In the genomic region with DNA sequence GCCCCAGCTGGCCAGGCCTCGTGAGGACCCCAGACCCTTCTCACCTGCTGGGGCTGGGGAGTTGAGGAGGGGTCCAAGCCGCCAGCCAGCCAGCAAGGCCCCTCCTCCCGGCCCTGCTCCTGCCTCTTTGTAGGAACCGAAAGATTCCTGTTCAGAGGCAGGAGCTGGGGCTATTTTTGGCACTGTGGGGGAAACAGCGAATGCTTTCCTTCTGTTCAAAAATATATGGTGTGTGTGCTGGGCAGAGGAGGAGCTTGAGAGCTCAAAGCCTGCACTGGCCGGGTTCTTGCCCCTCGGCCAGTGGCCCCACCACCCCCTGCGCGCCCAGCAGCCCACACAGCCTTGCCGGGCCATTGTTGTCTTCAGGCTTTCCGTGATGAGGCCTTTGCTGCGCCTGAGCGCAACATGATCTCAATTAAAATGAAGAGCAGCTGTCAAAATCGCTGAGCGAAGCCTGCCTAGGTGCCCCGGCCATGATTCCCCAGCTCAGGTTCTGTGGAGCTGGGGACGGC, we compare ENCODE assay signal across 11 cellular contexts. TPM values are rescaled to one million over a fixed set of nuclear protein-coding genes. Genes with fewer than 3 reads are reported as not detected.
A peak's percentile ranks its signal among the peaks of the same experiment; 100 is the strongest.
DNase-seq lines count a peak whose midpoint lies in the region; ATAC-seq, FAIRE-seq and TF ChIP-seq lines count a peak whose summit lies in the region.
"Had no signal": no experiment of that assay in that cellular context is flagged by ENCODE, and none has a peak within 500 bp of the region (broad histone marks: within the 10 kb centered on the region; RNA-seq: fewer than 3 reads in every experiment).

No MANE protein-coding gene starts in this region.

- H2BK15ac ChIP-seq in IMR-90 (ENCODE audit: low read depth, low read length) = peak overlapping the region; percentile 38; the same call in 1 of the 3 replicates

- H3K18ac ChIP-seq in IMR-90 (ENCODE audit: low read depth, low read length) = peak overlapping the region; percentile 38

- peak overlapping the region; percentile 71; the same call in 1 of the 2 replicates for H4K91ac ChIP-seq in IMR-90 (ENCODE audit: insufficient read depth, low read depth, low read length)

- CTCF ChIA-PET in IMR-90 (lab: Yijun Ruan, JAX) (no interaction called here), K562 (lab: Yijun Ruan, JAX; ENCODE audit: low intra/inter-chr PET ratio) (no interaction called here)

- BruUV-seq in IMR-90 (replicated peaks; lab: Mats Ljungman, UMichigan) (no TSS peak), K562 (replicated peaks; lab: Mats Ljungman, UMichigan) (no TSS peak)

- H3K4me3 Mint-ChIP-seq in activated T-cell treated with anti-CD3 and anti-CD28 coated beads, Interleukin-2, amount 50 U/mL, for 24 hours = no peak overlapping the region
- no peak overlapping the region for H3K4me3 Mint-ChIP-seq in activated T-cell treated with anti-CD3 and anti-CD28 coated beads, Interleukin-2, amount 50 U/mL, for 4 hours

- H3K27ac Mint-ChIP-seq in activated T-cell treated with anti-CD3 and anti-CD28 coated beads, Interleukin-2, amount 50 U/mL, for 24 hours = no peak overlapping the region

- DNase-seq in IMR-90 = peak; percentile 53
- no peak for DNase-seq in K562 (ENCODE audit: extremely low read depth in 1 of 4, low spot score in 3 of 4)
- no peak for DNase-seq in kidney
- peak in 1 of 49 donors; percentile 67 for DNase-seq in substantia nigra (lab: John Stamatoyannopoulos, UW)
- no peak for DNase-seq in activated CD8-positive, alpha-beta memory T cell treated with anti-CD3 and anti-CD28 coated beads, Interleukin-2, amount 50 U/mL, for 48 hours
- no peak for DNase-seq in activated T-cell treated with anti-CD3 and anti-CD28 coated beads, Interleukin-2, amount 50 U/mL, for 24 hours
- DNase-seq in activated T-cell treated with anti-CD3 and anti-CD28 coated beads, Interleukin-2, amount 50 U/mL, for 4 hours = no peak
- DNase-seq: activated CD4-positive, alpha-beta T cell treated with anti-CD3 and anti-CD28 coated beads for 1 hour; KG1; psoas muscle had no signal

- peak overlapping the region; percentile 78 for H2BK5ac ChIP-seq in IMR-90 (ENCODE audit: low read depth, low read length, poor library complexity, severe bottlenecking)

- peaks cover 34% of the 10 kb centered on the region for H3K79me2 ChIP-seq in K562 (ENCODE audit: control insufficient read depth, insufficient read depth, low read length)

- peaks cover 42% of the 10 kb centered on the region for H3K9me1 ChIP-seq in IMR-90 (ENCODE audit: insufficient read depth, low read length)
- H3K9me1 ChIP-seq in K562 (ENCODE audit: control insufficient read depth, insufficient read depth, low read length) = no peaks in the 10 kb centered on the region

- peak overlapping the region; percentile 46 for H2AFZ ChIP-seq in IMR-90 (replicated peaks; ENCODE audit: low read length, poor library complexity)
- H2AFZ ChIP-seq in K562 (ENCODE audit: low read depth, low read length) = no peak overlapping the region

- H4K20me1 ChIP-seq in IMR-90 (ENCODE audit: insufficient read depth, low read length) (peaks cover 56% of the 10 kb centered on the region), K562 (replicated peaks; ENCODE audit: control insufficient read depth, insufficient read depth, low read length) (peaks cover 13% of the 10 kb centered on the region)

- H3K4me3 ChIP-seq in IMR-90 (ENCODE audit: insufficient read depth, low read depth, low read length) (no peak overlapping the region), K562 (no peak overlapping the region), kidney (ENCODE audit: low read length in 2 of 2) (no peak overlapping the region)
- H3K4me3 ChIP-seq: psoas muscle had no signal

- H3K27ac ChIP-seq in IMR-90 (ENCODE audit: insufficient read depth, low read length) = peak overlapping the region; percentile 79
- peak overlapping the region; percentile 6; the same call in 1 of the 3 replicates for H3K27ac ChIP-seq in K562 (ENCODE audit: extremely low read depth, low read depth, low read length)
- peak overlapping the region; percentile 88 to 89 for H3K27ac ChIP-seq in kidney (ENCODE audit: low read depth in 2 of 2, low read length in 2 of 2)
- H3K27ac ChIP-seq in substantia nigra (ENCODE audit: low read depth, low read length, poor library complexity, severe bottlenecking) = peak overlapping the region; percentile 17
- H3K27ac ChIP-seq: psoas muscle had no signal

- peak overlapping the region; percentile 83 for H2AK9ac ChIP-seq in IMR-90 (replicated peaks; ENCODE audit: low read depth, low read length, poor library complexity)

- H3K23ac ChIP-seq in IMR-90 (ENCODE audit: low read depth, low read length) = no peak overlapping the region; the same call in 1 of the 2 replicates

- peak overlapping the region; percentile 59 for H4K5ac ChIP-seq in IMR-90 (ENCODE audit: low read depth, low read length)

- TF ChIP-seq CTCF in IMR-90 (conservative IDR thresholded peaks at IDR 0.05; ENCODE audit: low read depth, low read length) (no peak), K562 (IDR thresholded peaks at IDR 0.05 in 2 of 3, conservative IDR thresholded peaks at IDR 0.05 in 1 of 3; ENCODE audit: insufficient read depth in 2 of 3, low read depth in 1 of 3, low read length in 3 of 3) (no peak), kidney (IDR thresholded peaks at IDR 0.05; ENCODE audit: borderline replicate concordance, extremely low read depth, insufficient read depth) (no peak)

- H3K27me3 ChIP-seq in IMR-90 (ENCODE audit: control insufficient read depth, insufficient read depth, low read length) = no peaks in the 10 kb centered on the region
- no peaks in the 10 kb centered on the region for H3K27me3 ChIP-seq in K562 (ENCODE audit: control insufficient read depth in 2 of 2, insufficient read depth in 2 of 2, low read length in 2 of 2)

- peak overlapping the region; percentile 65; the same call in 1 of the 2 replicates for H2BK20ac ChIP-seq in IMR-90 (ENCODE audit: low read depth, low read length)

- H3K4me2 ChIP-seq in IMR-90 (ENCODE audit: low read depth, low read length) (peak overlapping the region; percentile 64), K562 (ENCODE audit: insufficient read depth, low read length) (no peak overlapping the region)

- H3K4me1 Mint-ChIP-seq in activated T-cell treated with anti-CD3 and anti-CD28 coated beads, Interleukin-2, amount 50 U/mL, for 24 hours (ENCODE audit: low read depth) = no peaks in the 10 kb centered on the region
- H3K4me1 Mint-ChIP-seq in activated T-cell treated with anti-CD3 and anti-CD28 coated beads, Interleukin-2, amount 50 U/mL, for 4 hours (ENCODE audit: low read depth) = no peaks in the 10 kb centered on the region

- FAIRE-seq in K562 (lab: Jason Lieb, UNC) = no peak
- no peak for FAIRE-seq in kidney (lab: Jason Lieb, UNC)

- H3K36me3 ChIP-seq in IMR-90 (ENCODE audit: control insufficient read depth, insufficient read depth, low read length) = peaks cover 4% of the 10 kb centered on the region; the same call in 1 of the 2 replicates
- H3K36me3 ChIP-seq in K562 (ENCODE audit: control insufficient read depth, insufficient read depth, low read length) = no peaks in the 10 kb centered on the region
- H3K36me3 ChIP-seq in kidney (ENCODE audit: control insufficient read depth in 1 of 2, insufficient read depth in 2 of 2, low read length in 2 of 2) = no peaks in the 10 kb centered on the region

- peak overlapping the region; percentile 71 for H2AK5ac ChIP-seq in IMR-90 (ENCODE audit: low read depth, low read length)

- dilution Hi-C loops in IMR-90 (cut with HindIII; ENCODE audit: low sequenced_read_pairs, unreplicated experiment) = no loop called here

- 81% methylated on average over 3 of the region's 17 CpGs; no CpG with 5 or more reads in 1 of the 2 experiments for WGBS in IMR-90 (ENCODE audit: extremely low coverage in 2 of 2, insufficient read length in 1 of 2), 2 experiments
- 80% methylated on average over 15 of the region's 17 CpGs for WGBS in K562 (ENCODE audit: insufficient coverage, low coverage, missing lambda C conversion rate)

- H3K9ac ChIP-seq in IMR-90 (ENCODE audit: low read depth, low read length) (peak overlapping the region; percentile 34; the same call in 1 of the 2 replicates), K562 (ENCODE audit: insufficient read depth in 1 of 2, low read depth in 2 of 2, low read length in 2 of 2) (peak overlapping the region in 1 of 2 experiments; percentile 74; a peak in 2 of 4 replicates), kidney (ENCODE audit: low read length in 2 of 2) (peak overlapping the region; percentile 48 to 80)

- TF ChIP-seq EP300 in K562 (IDR thresholded peaks at IDR 0.05; ENCODE audit: low read length) = no peak

- peak overlapping the region; percentile 81 for H3K4ac ChIP-seq in IMR-90 (ENCODE audit: low read depth, low read length)

- H3K14ac ChIP-seq in IMR-90 (replicated peaks; ENCODE audit: low read depth, low read length) = peak overlapping the region; percentile 65

- peak overlapping the region; percentile 73 for H2BK120ac ChIP-seq in IMR-90 (ENCODE audit: low read depth, low read length)

- H3K27me3 Mint-ChIP-seq in activated T-cell treated with anti-CD3 and anti-CD28 coated beads, Interleukin-2, amount 50 U/mL, for 24 hours = no peaks in the 10 kb centered on the region
- H3K27me3 Mint-ChIP-seq in activated T-cell treated with anti-CD3 and anti-CD28 coated beads, Interleukin-2, amount 50 U/mL, for 4 hours (ENCODE audit: low read depth) = peaks cover 2% of the 10 kb centered on the region

- intact Hi-C loops in IMR-90 (cut with micrococcal nuclease) (no loop called here), K562 (cut with micrococcal nuclease) (no loop called here), kidney (cut with DNase I) (no loop called here)

- no peak for TF ChIP-seq POLR2A in IMR-90 (IDR thresholded peaks at IDR 0.05; ENCODE audit: low read depth, low read length)
- TF ChIP-seq POLR2A in K562 (conservative IDR thresholded peaks at IDR 0.05) = no peak

- ATAC-seq in IMR-90 (ENCODE audit: low read depth) (peak; percentile 36), K562 (no peak), GM21360 (IDR thresholded peaks at IDR 0.05; ENCODE audit: unreplicated experiment) (no peak)
- no peak for ATAC-seq in activated T-cell treated with anti-CD3 and anti-CD28 coated beads, Interleukin-2, amount 50 U/mL, for 4 hours
- ATAC-seq: psoas muscle had no signal

- POLR2A ChIA-PET in IMR-90 (lab: Charles Lee; ENCODE audit: unreplicated experiment) = no interaction called here
- POLR2A ChIA-PET in K562 (lab: Yijun Ruan, JAX) = interaction anchor here (0.9 kb wide), 1 partner anchor 10 kb away, joined by 3 read pairs; no protein-coding TSS in a partner anchor

- H4K8ac ChIP-seq in IMR-90 (ENCODE audit: low read depth in 2 of 2, low read length in 2 of 2) = peak overlapping the region; percentile 54 to 75; a peak in 3 of 4 replicates

- no peaks in the 10 kb centered on the region for H3K9me3 Mint-ChIP-seq in activated T-cell treated with anti-CD3 and anti-CD28 coated beads, Interleukin-2, amount 50 U/mL, for 24 hours
- H3K9me3 Mint-ChIP-seq in activated T-cell treated with anti-CD3 and anti-CD28 coated beads, Interleukin-2, amount 50 U/mL, for 4 hours = no peaks in the 10 kb centered on the region

- no peaks in the 10 kb centered on the region for H3K36me3 Mint-ChIP-seq in activated T-cell treated with anti-CD3 and anti-CD28 coated beads, Interleukin-2, amount 50 U/mL, for 24 hours (ENCODE audit: low read depth)
- no peaks in the 10 kb centered on the region for H3K36me3 Mint-ChIP-seq in activated T-cell treated with anti-CD3 and anti-CD28 coated beads, Interleukin-2, amount 50 U/mL, for 4 hours (ENCODE audit: insufficient read depth)

- in situ Hi-C loops in IMR-90 (cut with MboI; ENCODE audit: low sequenced_read_pairs) (no loop called here), K562 (cut with MboI) (no loop called here)

- H3K4me1 ChIP-seq in IMR-90 (ENCODE audit: control insufficient read depth, insufficient read depth, low read length) (peaks cover 41% of the 10 kb centered on the region), K562 (replicated peaks in 1 of 2; ENCODE audit: control insufficient read depth in 2 of 2, insufficient read depth in 2 of 2, low read length in 2 of 2) (peaks cover 17 to 73% of the 10 kb centered on the region in 2 experiments; a peak in 4 of 5 replicates), kidney (ENCODE audit: control insufficient read depth in 1 of 2, insufficient read depth in 1 of 2, low read depth in 1 of 2, low read length in 2 of 2) (peaks cover 33 to 35% of the 10 kb centered on the region in 2 donors)
- H3K4me1 ChIP-seq: psoas muscle had no signal

- H3K9me3 ChIP-seq in IMR-90 (ENCODE audit: control insufficient read depth, insufficient read depth, low read length) (no peaks in the 10 kb centered on the region), K562 (replicated peaks; ENCODE audit: control insufficient read depth, insufficient read depth, low read depth, low read length) (no peaks in the 10 kb centered on the region), kidney (ENCODE audit: control insufficient read depth in 1 of 2, low read length in 2 of 2) (no peaks in the 10 kb centered on the region)
- H3K9me3 ChIP-seq: psoas muscle had no signal

- no peak overlapping the region for H3K56ac ChIP-seq in IMR-90 (ENCODE audit: extremely low read depth, insufficient read depth, low read length)

- TF ChIP-seq RAD21 in IMR-90 (IDR thresholded peaks at IDR 0.05; ENCODE audit: low read length) (no peak), K562 (CRISPR knock-in tag; conservative IDR thresholded peaks at IDR 0.05 in 1 of 2, IDR thresholded peaks at IDR 0.05 in 1 of 2) (no peak)

- peaks cover 26 to 86% of the 10 kb centered on the region in 2 experiments for H3K79me1 ChIP-seq in IMR-90 (ENCODE audit: low read depth in 1 of 2, low read length in 2 of 2)

RNA-seq across cellular contexts. Expression of a gene that starts 13.3 kb away (rescaled TPM):
- 35.8 and 41.0 TPM in 2 replicates for total RNA-seq in IMR-90 (2012; rRNA removed)
- polyA plus RNA-seq in IMR-90 (2012; rRNA removed) = 60.5 and 68.9 TPM in 2 replicates
- 45.5 and 54.7 TPM in 2 replicates for polyA plus RNA-seq in IMR-90 (2012; cell fraction: cytosol; rRNA removed)
- 36.7 and 43.5 TPM in 2 replicates for polyA plus RNA-seq in IMR-90 (2012; cell fraction: nucleus; rRNA removed; ENCODE audit: low replicate concordance)
- total RNA-seq in K562 (2011; cell fraction: chromatin; rRNA removed; ENCODE audit: low replicate concordance) = 6.1 and 14.0 TPM in 2 replicates
- 10.3 and 11.0 TPM in 2 replicates for total RNA-seq in K562 (2011; cell fraction: nucleolus; rRNA removed)
- total RNA-seq in K562 (2011; cell fraction: nucleoplasm; rRNA removed) = 7.1 and 7.5 TPM in 2 replicates
- 9.6 and 11.6 TPM in 2 replicates for total RNA-seq in K562 (2014; rRNA removed)
- total RNA-seq in K562 (2014; rRNA removed; fragmentation: Illumina TruSeq; extraction: Trizol) = 7.6 and 8.0 TPM in 2 replicates
- 6.9 and 7.4 TPM in 2 replicates for total RNA-seq in K562 (2015; rRNA removed; fragmentation: Illumina TruSeq; extraction: Trizol)
- total RNA-seq in K562 (2021) = 22.8 and 25.0 TPM in 2 replicates
- polyA plus RNA-seq in K562 (2011; rRNA removed) = 24.0 and 27.0 TPM in 2 replicates
- polyA plus RNA-seq in K562 (2011; cell fraction: cytosol; rRNA removed) = 25.2 and 37.2 TPM in 2 replicates
- 10.2 and 16.2 TPM in 2 replicates for polyA plus RNA-seq in K562 (2011; cell fraction: nucleus; rRNA removed)
- polyA plus RNA-seq in K562 (2012) = 9.2 and 10.6 TPM in 2 replicates
- 10.5 and 19.7 TPM in 2 replicates for polyA plus RNA-seq in K562 (2014; fragmentation: Illumina TruSeq; extraction: Trizol)
- under 1 TPM; 0.28 to 0.66 TPM for polyA plus RNA-seq in K562 (2014; fragmentation: Nextera tagmentation; extraction: Ambion mirVana)
- polyA plus RNA-seq in K562 (2014; rRNA removed) = 11.2 and 13.1 TPM in 2 replicates
- 12.8 and 20.5 TPM in 2 replicates for polyA minus RNA-seq in K562 (2011; rRNA and poly(A)+ RNA removed)
- polyA minus RNA-seq in K562 (2011; cell fraction: cytosol; rRNA and poly(A)+ RNA removed) = 14.7 and 17.9 TPM in 2 replicates
- 3.1 and 3.7 TPM in 2 replicates for polyA minus RNA-seq in K562 (2011; cell fraction: nucleus; rRNA and poly(A)+ RNA removed)
- total RNA-seq in kidney = 37.4 TPM
- 27.7 TPM for polyA plus RNA-seq in kidney (ENCODE audit: insufficient read depth, low read depth, low replicate concordance)
- total RNA-seq in activated T-cell treated with anti-CD3 and anti-CD28 coated beads, Interleukin-2, amount 50 U/mL, for 4 hours = 10 to 100 TPM; 23.8 to 27.5 (median 24.1) TPM

Comparison
In these comparisons a context has a peak if more than half of its experiments do, and no peak if none do; other contexts are left out.
1. H3K27ac ChIP-seq: peak in every context shown above with its lines; median percentile 88 in kidney; 79 in IMR-90; 17 in substantia nigra; 6 in K562.